In genomic region chr1:157969693-157970485, GRCh38 we compare ENCODE assay signal across 9 cellular contexts. TPM values are rescaled to one million over a fixed set of nuclear protein-coding genes. Genes with fewer than 3 reads are reported as not detected.
DNase-seq lines count a peak whose midpoint lies in the region; ATAC-seq and TF ChIP-seq lines count a peak whose summit lies in the region.
"Had no signal": no experiment of that assay in that cellular context is flagged by ENCODE, and none has a peak within 500 bp of the region (broad histone marks: within the 10 kb centered on the region; RNA-seq: fewer than 3 reads in every experiment).

No MANE protein-coding gene starts in this region.

- H3K4me3 ChIP-seq in cardiac fibroblast (replicated peaks in 1 of 2; ENCODE audit: low read depth in 2 of 2, low read length in 2 of 2): peak overlapping the region in 1 of 2 donors; percentile 0
- H3K4me3 ChIP-seq in lower lobe of right lung: no peak overlapping the region

- no peaks in the 10 kb centered on the region for H3K9me3 ChIP-seq in lower lobe of right lung

- peaks cover 2% of the 10 kb centered on the region for H3K9me3 Mint-ChIP-seq in stimulated activated effector memory CD8-positive, alpha-beta T cell treated with anti-CD3 and anti-CD28 coated beads, Interleukin-12 subunit alpha, Interleukin-12 subunit beta, amount 100 ng/mL, for 72 hours

- no peak overlapping the region for H3K4me3 Mint-ChIP-seq in stimulated activated effector memory CD8-positive, alpha-beta T cell treated with anti-CD3 and anti-CD28 coated beads, Interleukin-12 subunit alpha, Interleukin-12 subunit beta, amount 100 ng/mL, for 72 hours
- H3K4me3 Mint-ChIP-seq: activated naive CD8-positive, alpha-beta T cell treated with anti-CD3 and anti-CD28 coated beads, Interleukin-2, amount 10 ng/mL, durations not matched to agents 7 days and 5 days had no signal

- TF ChIP-seq CTCF in cardiac fibroblast (IDR thresholded peaks at IDR 0.05; ENCODE audit: low read depth, low read length): peak; percentile 88
- TF ChIP-seq CTCF in lower lobe of right lung (IDR thresholded peaks at IDR 0.05): peak; percentile 71

- no peaks in the 10 kb centered on the region for H3K36me3 ChIP-seq in lower lobe of right lung

- no peak overlapping the region for H3K27ac Mint-ChIP-seq in stimulated activated effector memory CD8-positive, alpha-beta T cell treated with anti-CD3 and anti-CD28 coated beads, Interleukin-12 subunit alpha, Interleukin-12 subunit beta, amount 100 ng/mL, for 72 hours
- H3K27ac Mint-ChIP-seq: activated naive CD8-positive, alpha-beta T cell treated with anti-CD3 and anti-CD28 coated beads, Interleukin-2, amount 10 ng/mL, durations not matched to agents 7 days and 5 days had no signal

- intact Hi-C loops in lower lobe of right lung (cut with DNase I): loop anchor here (10.0 kb wide), 1 partner anchor 155 kb away; a partner anchor contains a TSS

- H3K36me3 Mint-ChIP-seq in stimulated activated effector memory CD8-positive, alpha-beta T cell treated with anti-CD3 and anti-CD28 coated beads, Interleukin-12 subunit alpha, Interleukin-12 subunit beta, amount 100 ng/mL, for 72 hours: no peaks in the 10 kb centered on the region
- H3K36me3 Mint-ChIP-seq: activated naive CD8-positive, alpha-beta T cell treated with anti-CD3 and anti-CD28 coated beads, Interleukin-2, amount 10 ng/mL, durations not matched to agents 7 days and 5 days had no signal

- no peak overlapping the region for H3K27ac ChIP-seq in lower lobe of right lung

- ATAC-seq in lower lobe of right lung (peak; percentile 57 to 70), GM18873 (IDR thresholded peaks at IDR 0.05; ENCODE audit: low FRiP score, unreplicated experiment) (no peak)
- ATAC-seq in stimulated activated effector memory CD8-positive, alpha-beta T cell treated with anti-CD3 and anti-CD28 coated beads, Interleukin-12 subunit alpha, Interleukin-12 subunit beta, amount 100 ng/mL, for 72 hours: no peak

- no peaks in the 10 kb centered on the region for H3K4me1 Mint-ChIP-seq in stimulated activated effector memory CD8-positive, alpha-beta T cell treated with anti-CD3 and anti-CD28 coated beads, Interleukin-12 subunit alpha, Interleukin-12 subunit beta, amount 100 ng/mL, for 72 hours
- H3K4me1 Mint-ChIP-seq: activated naive CD8-positive, alpha-beta T cell treated with anti-CD3 and anti-CD28 coated beads, Interleukin-2, amount 10 ng/mL, durations not matched to agents 7 days and 5 days had no signal

- no peaks in the 10 kb centered on the region for H3K27me3 ChIP-seq in lower lobe of right lung (ENCODE audit: low read depth)

- DNase-seq in SIG-M5 treated with dmso at 0.1 percent for 504 hours (lab: John Stamatoyannopoulos, UW; ENCODE audit: unreplicated experiment) (peak; percentile 26), SIG-M5 (lab: John Stamatoyannopoulos, UW) (no peak), NCI-H2227 (lab: John Stamatoyannopoulos, UW; ENCODE audit: unreplicated experiment) (peak; percentile 41), cardiac fibroblast (ENCODE audit: low read depth in 2 of 2) (peak; percentile 92 to 94), lower lobe of right lung (no peak), DMS153 (lab: John Stamatoyannopoulos, UW) (no peak)
- no peak for DNase-seq in stimulated activated effector memory CD8-positive, alpha-beta T cell treated with anti-CD3 and anti-CD28 coated beads, Interleukin-12 subunit alpha, Interleukin-12 subunit beta, amount 100 ng/mL, for 72 hours (ENCODE audit: low spot score in 2 of 2)
- DNase-seq: activated naive CD8-positive, alpha-beta T cell treated with anti-CD3 and anti-CD28 coated beads, Interleukin-2, amount 10 ng/mL, durations not matched to agents 7 days and 5 days had no signal

- H3K4me1 ChIP-seq in lower lobe of right lung: peaks cover 3% of the 10 kb centered on the region

RNA-seq across cellular contexts. Expression of gene KIRREL1, which starts 23.6 kb away (rescaled TPM):
- total RNA-seq in lower lobe of right lung: 26.9 TPM
- total RNA-seq: activated naive CD8-positive, alpha-beta T cell treated with anti-CD3 and anti-CD28 coated beads, Interleukin-2, amount 10 ng/mL, durations not matched to agents 7 days and 5 days had no signal

Comparison
In these comparisons a context has a peak if more than half of its experiments do, and no peak if none do; other contexts are left out.
1. DNase-seq: peak in SIG-M5 treated with dmso at 0.1 percent for 504 hours (single experiment), NCI-H2227 (single experiment) and cardiac fibroblast (2 of 2); none in SIG-M5 (single experiment), lower lobe of right lung (single experiment), stimulated activated effector memory CD8-positive, alpha-beta T cell treated with anti-CD3 and anti-CD28 coated beads, Interleukin-12 subunit alpha, Interleukin-12 subunit beta, amount 100 ng/mL, for 72 hours (0 of 2) and DMS153 (single experiment).
2. ATAC-seq: peak in lower lobe of right lung (2 of 2); none in stimulated activated effector memory CD8-positive, alpha-beta T cell treated with anti-CD3 and anti-CD28 coated beads, Interleukin-12 subunit alpha, Interleukin-12 subunit beta, amount 100 ng/mL, for 72 hours (single experiment) and GM18873 (single experiment).